In genomic region chr7:25093268-25093802, GRCh38 we compare ENCODE assay signal across 8 cellular contexts. TPM values are rescaled to one million over a fixed set of nuclear protein-coding genes. Genes with fewer than 3 reads are reported as not detected.
DNase-seq lines count a peak whose midpoint lies in the region; ATAC-seq and TF ChIP-seq lines count a peak whose summit lies in the region.

No MANE protein-coding gene starts in this region.

- WGBS in lung, 2 donors = 47 to 58% methylated on average over 3 of the region's 3 CpGs

- no peak overlapping the region for H3K4me3 ChIP-seq in lung

- TF ChIP-seq CTCF in lung (IDR thresholded peaks at IDR 0.05; ENCODE audit: control extremely low read depth, extremely low read depth) = peak; percentile 36

- no peaks in the 10 kb centered on the region for H3K27me3 ChIP-seq in lung (ENCODE audit: control insufficient read depth, insufficient read depth)

- no peaks in the 10 kb centered on the region for H3K36me3 ChIP-seq in lung (ENCODE audit: control insufficient read depth in 2 of 2, insufficient read depth in 2 of 2, low read length in 2 of 2)

- no peaks in the 10 kb centered on the region for H3K4me1 ChIP-seq in lung (ENCODE audit: control insufficient read depth in 2 of 2, insufficient read depth in 2 of 2, low read length in 2 of 2)

- ATAC-seq in HG03095 (IDR thresholded peaks at IDR 0.05; ENCODE audit: unreplicated experiment) = peak; percentile 78
- peak; percentile 87 for ATAC-seq in lung (ENCODE audit: insufficient read depth, low FRiP score)

- DNase-seq in SIG-M5 treated with dmso at 0.1 percent for 504 hours (lab: John Stamatoyannopoulos, UW; ENCODE audit: unreplicated experiment) = peak; percentile 69
- DNase-seq in SIG-M5 (lab: John Stamatoyannopoulos, UW) = no peak
- peak; percentile 24 for DNase-seq in NCI-H510A (lab: John Stamatoyannopoulos, UW)
- peak; percentile 89 for DNase-seq in activated CD4-positive, alpha-beta T cell treated with anti-CD3 and anti-CD28 coated beads for 48 hours
- DNase-seq in dermis blood vessel endothelial cell = peak; percentile 86
- peak; percentile 80 for DNase-seq in lung (ENCODE audit: low spot score)
- DNase-seq in stimulated activated CD8-positive, alpha-beta memory T cell treated with anti-CD3 and anti-CD28 coated beads, Interleukin-15, amount 100 ng/mL, for 1 hour (ENCODE audit: low read depth) = peak; percentile 67

- no peaks in the 10 kb centered on the region for H3K9me3 ChIP-seq in lung (ENCODE audit: control insufficient read depth in 2 of 2, insufficient read depth in 1 of 2, low read length in 1 of 2)

- no peak overlapping the region for H3K27ac ChIP-seq in lung (ENCODE audit: low read depth in 1 of 2, low read length in 1 of 2)

RNA-seq across cellular contexts. Expression of gene CYCS, which starts 31.7 kb away (rescaled TPM):
- total RNA-seq in dermis blood vessel endothelial cell (25.5 and 71.3 TPM in 2 replicates), lung (10 to 100 TPM; 33.0 to 85.1 TPM)
- 10 to 100 TPM; 46.7 to 76.3 TPM for polyA plus RNA-seq in lung
